In the genomic region with DNA sequence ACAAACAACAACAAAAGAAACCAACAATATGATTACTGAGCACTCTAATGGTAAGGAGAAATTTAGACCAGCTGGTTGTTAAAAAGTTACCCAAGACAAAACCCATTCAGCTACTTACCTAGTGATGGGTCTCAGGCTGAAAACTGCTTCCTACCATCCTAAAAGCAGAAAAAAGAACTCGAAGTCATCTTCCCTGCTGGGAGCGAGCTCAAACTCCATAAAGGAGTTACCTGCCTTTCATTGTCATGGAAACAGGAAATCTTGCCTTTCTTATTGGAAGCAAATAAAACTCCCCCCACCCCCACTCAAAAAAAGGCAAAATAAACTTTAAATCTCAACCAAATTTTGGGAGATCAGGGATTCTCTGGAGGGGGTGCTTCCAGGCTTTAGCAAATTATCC, we compare ENCODE assay signal across 28 cellular contexts.
"Had no signal": no experiment of that assay in that cellular context is flagged by ENCODE, and none has a peak within 500 bp of the region (broad histone marks: within the 10 kb centered on the region; RNA-seq: fewer than 3 reads in every experiment).

No MANE protein-coding gene starts in this region.

- DNase-seq: activated B cell treated with CpG ODN at 0.5 μM for 24 hours; activated CD4-positive, alpha-beta T cell treated with anti-CD3 and anti-CD28 coated beads, Interleukin-2, amount 50 U/mL, for 1 hour; activated CD8-positive, alpha-beta T cell treated with anti-CD3 and anti-CD28 coated beads for 36 hours; activated gamma-delta T cell treated with Interleukin-2 at 50 U/mL for 16 hours; activated naive CD4-positive, alpha-beta T cell treated with anti-CD3 and anti-CD28 coated beads, Interleukin-2, amount 50 U/mL, for 16 hours; activated T-cell treated with anti-CD3 and anti-CD28 coated beads, Interleukin-2, amount 50 U/mL, for 4 hours; amniotic stem cell; brain microvascular endothelial cell; caudate nucleus; foreskin keratinocyte; heart left ventricle; hypothalamus; islet precursor cell; left cardiac atrium; left ventricle myocardium superior; nephron progenitor cell; ovary; retina; stimulated activated CD4-positive, alpha-beta T cell treated with anti-CD3 and anti-CD28 coated beads, Interleukin-12 subunit alpha, Interleukin-12 subunit beta, amount 100 ng/mL, for 4 hours; stimulated activated CD4-positive, alpha-beta T cell treated with anti-CD3 and anti-CD28 coated beads, Interleukin-4, amount 100 ng/mL, for 1 hour; uterus had no signal

- H3K4me3 Mint-ChIP-seq: activated B cell treated with CpG ODN at 0.5 μM for 24 hours; activated CD8-positive, alpha-beta T cell treated with anti-CD3 and anti-CD28 coated beads for 36 hours; activated T-cell treated with anti-CD3 and anti-CD28 coated beads, Interleukin-2, amount 50 U/mL, for 4 hours; activated T-helper 17 cell treated with anti-CD3 and anti-CD28 coated beads, Interleukin-2, amount 50 U/mL, for 72 hours; nephron progenitor cell; stimulated activated naive CD8-positive, alpha-beta T cell treated with anti-CD3 and anti-CD28 coated beads, Interleukin-15, Interleukin-2, amounts not matched to agents 100 ng/mL and 50 ng/mL, for 24 hours; type B pancreatic cell had no signal

- H3K4me1 Mint-ChIP-seq: activated B cell treated with CpG ODN at 0.5 μM for 24 hours; activated T-helper 17 cell treated with anti-CD3 and anti-CD28 coated beads, Interleukin-2, amount 50 U/mL, for 72 hours had no signal

- H3K4me1 ChIP-seq: foreskin keratinocyte, heart left ventricle, prostate gland, uterus had no signal

- ATAC-seq: activated CD8-positive, alpha-beta T cell treated with anti-CD3 and anti-CD28 coated beads for 36 hours; activated T-cell treated with anti-CD3 and anti-CD28 coated beads, Interleukin-2, amount 50 U/mL, for 4 hours; activated T-helper 17 cell treated with anti-CD3 and anti-CD28 coated beads, Interleukin-2, amount 50 U/mL, for 72 hours; esophagus mucosa; foreskin keratinocyte; heart left ventricle; left cardiac atrium; left ventricle myocardium superior; sciatic nerve had no signal

- H3K27ac ChIP-seq: brain microvascular endothelial cell, foreskin keratinocyte, heart left ventricle, ovary, prostate gland, skin epidermis, uterus had no signal

- H3K36me3 ChIP-seq: brain microvascular endothelial cell, heart left ventricle, ovary, prostate gland, uterus had no signal

- H3K27me3 ChIP-seq: brain microvascular endothelial cell, foreskin keratinocyte, heart left ventricle, ovary, uterus had no signal

- H3K36me3 Mint-ChIP-seq: type B pancreatic cell had no signal

- H3K4me3 ChIP-seq: heart left ventricle, ovary, prostate gland, skin epidermis, uterus had no signal

- H3K9me3 ChIP-seq: heart left ventricle, ovary, prostate gland, uterus had no signal

- H3K27ac Mint-ChIP-seq: activated B cell treated with CpG ODN at 0.5 μM for 24 hours; activated CD8-positive, alpha-beta T cell treated with anti-CD3 and anti-CD28 coated beads for 36 hours; activated T-helper 17 cell treated with anti-CD3 and anti-CD28 coated beads, Interleukin-2, amount 50 U/mL, for 72 hours; stimulated activated naive CD8-positive, alpha-beta T cell treated with anti-CD3 and anti-CD28 coated beads, Interleukin-15, Interleukin-2, amounts not matched to agents 100 ng/mL and 50 ng/mL, for 24 hours; type B pancreatic cell had no signal

- H3K27me3 Mint-ChIP-seq: activated B cell treated with CpG ODN at 0.5 μM for 24 hours; activated CD8-positive, alpha-beta T cell treated with anti-CD3 and anti-CD28 coated beads for 36 hours; activated T-helper 17 cell treated with anti-CD3 and anti-CD28 coated beads, Interleukin-2, amount 50 U/mL, for 72 hours; stimulated activated naive CD8-positive, alpha-beta T cell treated with anti-CD3 and anti-CD28 coated beads, Interleukin-15, Interleukin-2, amounts not matched to agents 100 ng/mL and 50 ng/mL, for 24 hours had no signal
